Comparison of ENCODE assay signal across 8 cellular contexts in the genomic region with DNA sequence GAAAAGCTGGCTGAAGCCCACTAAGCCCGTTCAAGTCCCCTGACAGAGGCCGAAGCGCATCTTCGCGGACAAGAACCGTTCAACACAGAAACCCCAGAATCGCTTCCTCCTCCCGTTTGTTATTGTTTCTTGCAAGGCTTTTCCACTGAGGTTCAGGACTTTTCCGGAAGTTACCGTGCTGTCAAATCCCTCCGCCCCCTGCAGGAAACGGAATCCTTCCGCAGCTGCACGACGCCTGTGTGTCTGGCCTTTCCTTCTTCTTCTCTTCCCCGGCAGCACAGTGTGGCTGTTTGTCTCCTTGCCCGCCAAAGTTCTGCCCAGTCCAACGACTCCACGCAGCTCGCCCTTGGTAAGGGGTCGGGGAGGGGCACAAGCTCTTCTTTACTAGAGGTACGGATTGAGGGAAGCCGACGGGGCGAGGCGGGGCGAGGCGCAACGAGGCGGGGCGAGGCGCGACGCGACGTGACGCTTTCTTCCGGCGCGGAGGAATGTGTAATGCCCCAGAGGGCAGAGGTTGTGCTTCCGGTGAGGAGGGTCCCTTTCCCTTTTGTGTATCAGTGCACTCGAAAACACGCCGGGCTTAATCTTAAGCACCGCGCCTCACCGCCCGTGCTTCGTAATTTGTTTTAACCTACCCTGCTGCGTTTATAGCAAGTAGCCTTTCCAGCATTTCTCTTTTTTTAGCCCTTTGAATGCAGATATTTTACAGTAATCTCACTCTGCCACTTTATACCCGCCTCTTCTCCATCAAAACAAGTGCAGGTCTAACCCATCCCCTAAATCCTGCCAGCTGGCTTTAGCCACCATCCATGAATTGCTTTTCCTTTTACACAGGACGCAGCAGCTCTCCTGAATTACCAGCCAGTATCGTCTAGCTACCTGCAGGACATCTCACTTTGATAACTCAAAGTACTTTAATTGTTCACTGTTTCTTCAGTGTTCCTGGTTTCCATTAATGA. TPM values are rescaled to one million over a fixed set of nuclear protein-coding genes. Genes with fewer than 3 reads are reported as not detected.
A peak's percentile ranks its signal among the peaks of the same experiment; 100 is the strongest.
DNase-seq lines count a peak whose midpoint lies in the region; ATAC-seq and TF ChIP-seq lines count a peak whose summit lies in the region.

A gene (minus strand): TSS at position 183 of the 959 bp plus-strand sequence. CDS start 229 bp downstream, outside the sequence.

- H3K9me3 Mint-ChIP-seq in activated CD8-positive, alpha-beta memory T cell treated with anti-CD3 and anti-CD28 coated beads, Interleukin-2, amount 10 ng/mL, durations not matched to agents 7 days and 5 days (ENCODE audit: low read depth), result no peaks in the 10 kb centered on the region

- H3K36me3 ChIP-seq in HUES64 (ENCODE audit: insufficient read depth, low read length), result peaks cover 13% of the 10 kb centered on the region

- peak; percentile 94 for DNase-seq in CD1c-positive myeloid dendritic cell (ENCODE audit: extremely low spot score)
- DNase-seq in activated CD8-positive, alpha-beta memory T cell treated with anti-CD3 and anti-CD28 coated beads, Interleukin-2, amount 10 ng/mL, durations not matched to agents 7 days and 5 days, result peak; percentile 94
- DNase-seq in erythroblast (lab: John Stamatoyannopoulos, UW), result no peak
- peak; percentile 95 for DNase-seq in myocyte (ENCODE audit: low read depth)
- peak; percentile 78 to 82 for DNase-seq in stimulated activated CD8-positive, alpha-beta memory T cell treated with anti-CD3 and anti-CD28 coated beads, Interleukin-7, amount 100 ng/mL, for 48 hours (ENCODE audit: extremely low read depth in 1 of 2, low read depth in 1 of 2)
- DNase-seq in NOMO-1 treated with dmso at 0.1 percent for 144 hours (lab: John Stamatoyannopoulos, UW; ENCODE audit: unreplicated experiment), result no peak

- peak within 1 kb of the TSS; percentile 88 for H3K4me3 Mint-ChIP-seq in activated CD8-positive, alpha-beta memory T cell treated with anti-CD3 and anti-CD28 coated beads, Interleukin-2, amount 10 ng/mL, durations not matched to agents 7 days and 5 days

- no peaks in the 10 kb centered on the region for H3K9me3 ChIP-seq in HUES64 (ENCODE audit: insufficient read depth, low read depth, low read length)

- peak; percentile 87 for ATAC-seq in GM21390 (IDR thresholded peaks at IDR 0.05; ENCODE audit: unreplicated experiment)
- peak; percentile 96 for ATAC-seq in activated CD8-positive, alpha-beta memory T cell treated with anti-CD3 and anti-CD28 coated beads, Interleukin-2, amount 10 ng/mL, durations not matched to agents 7 days and 5 days

- no peaks in the 10 kb centered on the region for H3K27me3 Mint-ChIP-seq in activated CD8-positive, alpha-beta memory T cell treated with anti-CD3 and anti-CD28 coated beads, Interleukin-2, amount 10 ng/mL, durations not matched to agents 7 days and 5 days

- H3K4me3 ChIP-seq in HUES64 (ENCODE audit: low read length), result peak within 1 kb of the TSS; percentile 85

- peak; percentile 85 for TF ChIP-seq POLR2A in erythroblast (IDR thresholded peaks at IDR 0.05; ENCODE audit: low read length)

- H3K27ac Mint-ChIP-seq in activated CD8-positive, alpha-beta memory T cell treated with anti-CD3 and anti-CD28 coated beads, Interleukin-2, amount 10 ng/mL, durations not matched to agents 7 days and 5 days, result peak within 1 kb of the TSS; percentile 99

- peaks cover 21% of the 10 kb centered on the region for H3K36me3 Mint-ChIP-seq in activated CD8-positive, alpha-beta memory T cell treated with anti-CD3 and anti-CD28 coated beads, Interleukin-2, amount 10 ng/mL, durations not matched to agents 7 days and 5 days

- H3K9ac ChIP-seq in HUES64 (ENCODE audit: low read depth, low read length), result peak within 1 kb of the TSS; percentile 86

- peaks cover 38% of the 10 kb centered on the region for H3K4me1 Mint-ChIP-seq in activated CD8-positive, alpha-beta memory T cell treated with anti-CD3 and anti-CD28 coated beads, Interleukin-2, amount 10 ng/mL, durations not matched to agents 7 days and 5 days

- peak within 1 kb of the TSS; percentile 94 for H3K27ac ChIP-seq in HUES64 (ENCODE audit: low read depth, low read length)

- peaks cover 21% of the 10 kb centered on the region; the same call in 1 of the 2 replicates for H3K4me1 ChIP-seq in HUES64 (ENCODE audit: insufficient read depth, low read length)

- CTCF ChIA-PET in activated CD8-positive, alpha-beta memory T cell treated with anti-CD3 and anti-CD28 coated beads, Interleukin-2, amount 10 ng/mL, durations not matched to agents 7 days and 5 days (lab: Charles Lee), result interaction anchor here (0.7 to 4.5 kb wide), 5 partner anchors 9 to 123 kb away, joined by 3 to 39 read pairs (median 3); a partner anchor contains a TSS

- H3K27me3 ChIP-seq in HUES64 (ENCODE audit: insufficient read depth, low read length), result no peaks in the 10 kb centered on the region

- 1% methylated on average over 53 of the region's 53 CpGs for WGBS in HUES64

RNA-seq across cellular contexts. Expression of the gene that starts here (rescaled TPM):
- 17.4 TPM for polyA plus RNA-seq in HUES64 (2013, experiment 1 of 2)
- polyA plus RNA-seq in HUES64 (2013, experiment 2 of 2), result 19.2 TPM
- total RNA-seq in activated CD8-positive, alpha-beta memory T cell treated with anti-CD3 and anti-CD28 coated beads, Interleukin-2, amount 10 ng/mL, durations not matched to agents 7 days and 5 days, result 100 to 1,000 TPM; 101 to 108 TPM
- total RNA-seq in myocyte, result 35.1 and 55.9 TPM in 2 replicates
- 16.6 TPM for polyA plus RNA-seq in myocyte (2012)

Comparison
In these comparisons a context has a peak if more than half of its experiments do, and no peak if none do; other contexts are left out.
1. DNase-seq: peak in CD1c-positive myeloid dendritic cell (single experiment), activated CD8-positive, alpha-beta memory T cell treated with anti-CD3 and anti-CD28 coated beads, Interleukin-2, amount 10 ng/mL, durations not matched to agents 7 days and 5 days (single experiment), myocyte (single experiment) and stimulated activated CD8-positive, alpha-beta memory T cell treated with anti-CD3 and anti-CD28 coated beads, Interleukin-7, amount 100 ng/mL, for 48 hours (2 of 2); none in erythroblast (0 of 2) and NOMO-1 treated with dmso at 0.1 percent for 144 hours (single experiment).